In genomic region chr13:39038569-39038898, GRCh38 we compare ENCODE assay signal across 8 cellular contexts. TPM values are rescaled to one million over a fixed set of nuclear protein-coding genes. Genes with fewer than 3 reads are reported as not detected.
A peak's percentile ranks its signal among the peaks of the same experiment; 100 is the strongest.
DNase-seq lines count a peak whose midpoint lies in the region; ATAC-seq and TF ChIP-seq lines count a peak whose summit lies in the region.

No MANE protein-coding gene starts in this region.

- CTCF ChIA-PET in activated CD8-positive, alpha-beta T cell treated with anti-CD3 and anti-CD28 coated beads, Interleukin-2, amount 10 ng/mL, durations not matched to agents 7 days and 5 days (lab: Charles Lee): interaction anchor here (1.0 to 1.9 kb wide), 3 partner anchors 10 to 574 kb away, joined by 3 to 6 read pairs (median 3); no protein-coding TSS in a partner anchor

- ATAC-seq in GM21619 (IDR thresholded peaks at IDR 0.05; ENCODE audit: unreplicated experiment): peak; percentile 24
- ATAC-seq in activated CD8-positive, alpha-beta T cell treated with anti-CD3 and anti-CD28 coated beads, Interleukin-2, amount 10 ng/mL, durations not matched to agents 7 days and 5 days: peak; percentile 45
- peak; percentile 25 for ATAC-seq in omental fat pad (ENCODE audit: low FRiP score)

- TF ChIP-seq CTCF in omental fat pad (IDR thresholded peaks at IDR 0.05): no peak

- H3K9me3 Mint-ChIP-seq in activated CD8-positive, alpha-beta T cell treated with anti-CD3 and anti-CD28 coated beads, Interleukin-2, amount 10 ng/mL, durations not matched to agents 7 days and 5 days (ENCODE audit: insufficient read depth): no peaks in the 10 kb centered on the region

- POLR2A ChIA-PET in activated CD8-positive, alpha-beta T cell treated with anti-CD3 and anti-CD28 coated beads, Interleukin-2, amount 10 ng/mL, durations not matched to agents 7 days and 5 days (lab: Charles Lee): interaction anchor here (0.7 to 2.3 kb wide), 4 partner anchors 12 to 689 kb away, joined by 3 to 6 read pairs (median 3); partner anchors contain the start of gene UFM1

- H3K4me1 ChIP-seq in esophagus (ENCODE audit: control insufficient read depth in 2 of 2, insufficient read depth in 2 of 2, low read length in 1 of 2): peaks cover 0 to 2% of the 10 kb centered on the region in 2 donors

- H3K4me1 Mint-ChIP-seq in activated CD8-positive, alpha-beta T cell treated with anti-CD3 and anti-CD28 coated beads, Interleukin-2, amount 10 ng/mL, durations not matched to agents 7 days and 5 days (ENCODE audit: low read depth): peaks cover 55% of the 10 kb centered on the region

- H3K4me3 Mint-ChIP-seq in activated CD8-positive, alpha-beta T cell treated with anti-CD3 and anti-CD28 coated beads, Interleukin-2, amount 10 ng/mL, durations not matched to agents 7 days and 5 days: peak overlapping the region; percentile 90

- no peaks in the 10 kb centered on the region for H3K27me3 Mint-ChIP-seq in activated CD8-positive, alpha-beta T cell treated with anti-CD3 and anti-CD28 coated beads, Interleukin-2, amount 10 ng/mL, durations not matched to agents 7 days and 5 days (ENCODE audit: low read depth)

- no peaks in the 10 kb centered on the region for H3K27me3 ChIP-seq in esophagus (ENCODE audit: control insufficient read depth in 1 of 2, insufficient read depth in 2 of 2, low read length in 2 of 2)

- H3K36me3 ChIP-seq in KOPT-K1 (ENCODE audit: insufficient read depth, low read length) (peaks cover 36% of the 10 kb centered on the region), esophagus (ENCODE audit: control insufficient read depth in 2 of 2, insufficient read depth in 2 of 2, low read length in 1 of 2) (peaks cover 0 to 3% of the 10 kb centered on the region in 2 donors)

- 0% methylated on average over 13 of the region's 13 CpGs for WGBS in esophagus, 2 donors

- peaks cover 31% of the 10 kb centered on the region for H3K36me3 Mint-ChIP-seq in activated CD8-positive, alpha-beta T cell treated with anti-CD3 and anti-CD28 coated beads, Interleukin-2, amount 10 ng/mL, durations not matched to agents 7 days and 5 days (ENCODE audit: low read depth)

- DNase-seq in GM03348 (ENCODE audit: low spot score) (peak; percentile 39), omental fat pad (ENCODE audit: low spot score) (no peak), ureter (ENCODE audit: low spot score) (peak; percentile 48), GDM1 (lab: John Stamatoyannopoulos, UW) (no peak)
- DNase-seq in activated CD8-positive, alpha-beta T cell treated with anti-CD3 and anti-CD28 coated beads, Interleukin-2, amount 10 ng/mL, durations not matched to agents 7 days and 5 days: peak; percentile 76

- peak overlapping the region; percentile 88 for H3K27ac ChIP-seq in KOPT-K1 (ENCODE audit: low read depth, low read length, poor library complexity, severe bottlenecking)
- peak overlapping the region; percentile 84 to 85 for H3K27ac ChIP-seq in esophagus (ENCODE audit: low read depth in 2 of 2, low read length in 1 of 2)

- H3K9me3 ChIP-seq in KOPT-K1 (ENCODE audit: insufficient read depth, low read length, poor library complexity, severe bottlenecking) (no peaks in the 10 kb centered on the region), esophagus (ENCODE audit: control insufficient read depth in 2 of 2, insufficient read depth in 1 of 2, low read depth in 1 of 2, low read length in 1 of 2) (no peaks in the 10 kb centered on the region)

- peak overlapping the region; percentile 96 for H3K27ac Mint-ChIP-seq in activated CD8-positive, alpha-beta T cell treated with anti-CD3 and anti-CD28 coated beads, Interleukin-2, amount 10 ng/mL, durations not matched to agents 7 days and 5 days

- H3K4me3 ChIP-seq in esophagus (ENCODE audit: low read depth in 1 of 2, low read length in 2 of 2): peak overlapping the region; percentile 76 to 89

RNA-seq across cellular contexts. Expression of gene NHLRC3, which starts 0.3 kb away (rescaled TPM):
- 10 to 100 TPM; 21.3 to 25.5 TPM for total RNA-seq in activated CD8-positive, alpha-beta T cell treated with anti-CD3 and anti-CD28 coated beads, Interleukin-2, amount 10 ng/mL, durations not matched to agents 7 days and 5 days
- polyA plus RNA-seq in esophagus: 1 to 10 TPM; 4.3 to 6.9 TPM
- total RNA-seq in omental fat pad: 10 to 100 TPM; 18.4 to 25.2 (median 23.3) TPM
- total RNA-seq in ureter: 36.7 TPM

RNA-seq across cellular contexts. Expression of gene PROSER1, which starts 0.6 kb away (rescaled TPM):
- 10 to 100 TPM; 51.2 to 62.4 TPM for total RNA-seq in activated CD8-positive, alpha-beta T cell treated with anti-CD3 and anti-CD28 coated beads, Interleukin-2, amount 10 ng/mL, durations not matched to agents 7 days and 5 days
- 1 to 10 TPM; 7.3 to 8.8 TPM for polyA plus RNA-seq in esophagus
- total RNA-seq in omental fat pad (10 to 100 TPM in 3 of 4 donors, 1 to 10 TPM in 1; 8.4 to 28.6 (median 20.9) TPM), ureter (39.6 TPM)

RNA-seq across cellular contexts. Expression of gene STOML3, which starts 47.9 kb away (rescaled TPM):
- not detected for total RNA-seq in activated CD8-positive, alpha-beta T cell treated with anti-CD3 and anti-CD28 coated beads, Interleukin-2, amount 10 ng/mL, durations not matched to agents 7 days and 5 days
- polyA plus RNA-seq in esophagus: under 1 TPM in 1 of 2 donors, not detected in 1; 0.06 TPM
- total RNA-seq in omental fat pad (not detected), ureter (not detected)

Comparison
In these comparisons a context has a peak if more than half of its experiments do, and no peak if none do; other contexts are left out.
1. DNase-seq: peak in GM03348 (single experiment), activated CD8-positive, alpha-beta T cell treated with anti-CD3 and anti-CD28 coated beads, Interleukin-2, amount 10 ng/mL, durations not matched to agents 7 days and 5 days (single experiment) and ureter (single experiment); none in omental fat pad (single experiment) and GDM1 (single experiment).
2. Peak in every context shown above with its lines, with median percentiles within 50 percentile points of each other: ATAC-seq.